Comparison of ENCODE assay signal across 1 cellular context in genomic region chr18:23156134-23156533, GRCh38.
TF ChIP-seq lines count a peak whose summit lies in the region.

No MANE protein-coding gene starts in this region.

TF ChIP-seq in SK-N-SH, 30 proteins besides CTCF, POLR2A, EP300 and RAD21 (continued from another document):
- TF ChIP-seq PBX3 (IDR thresholded peaks at IDR 0.05) (no peak), CHD2 (IDR thresholded peaks at IDR 0.05; ENCODE audit: low read length, partially characterized antibody) (no peak), YY1 (IDR thresholded peaks at IDR 0.05; ENCODE audit: low read depth) (no peak), IRF3 (IDR thresholded peaks at IDR 0.05; ENCODE audit: low read depth, low read length) (no peak), TCF12 (IDR thresholded peaks at IDR 0.05) (no peak), ZBTB33 (IDR thresholded peaks at IDR 0.05; ENCODE audit: borderline replicate concordance, low read depth) (no peak)
